Comparison of ENCODE assay signal across 23 cellular contexts in the genomic region with DNA sequence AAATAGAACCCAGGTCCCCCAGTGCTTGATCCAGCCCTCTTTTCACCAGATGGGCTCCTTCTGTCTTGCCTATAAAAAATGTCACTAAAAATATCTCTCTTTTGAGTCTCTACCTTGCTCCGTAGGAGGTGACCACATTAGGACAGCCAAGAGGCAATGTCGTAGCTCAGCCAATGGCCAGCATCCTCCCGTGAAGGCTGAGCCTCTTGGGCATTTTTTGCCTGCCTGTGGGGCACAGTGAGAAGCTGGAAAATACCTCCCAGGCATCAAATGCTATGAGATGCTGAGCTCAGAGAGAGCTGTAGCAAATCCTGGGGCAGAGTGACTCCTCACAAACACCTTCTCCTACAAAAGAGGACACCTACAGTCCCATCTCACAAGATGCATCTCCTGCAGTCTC.
DNase-seq lines count a peak whose midpoint lies in the region; ATAC-seq and TF ChIP-seq lines count a peak whose summit lies in the region.
"Had no signal": no experiment of that assay in that cellular context is flagged by ENCODE, and none has a peak within 500 bp of the region (broad histone marks: within the 10 kb centered on the region; RNA-seq: fewer than 3 reads in every experiment).

No MANE protein-coding gene starts in this region.

- DNase-seq in cerebellar cortex (ENCODE audit: low spot score): peak; percentile 37
- DNase-seq in occipital lobe (lab: John Stamatoyannopoulos, UW): peak; percentile 15
- peak; percentile 38 for DNase-seq in superior temporal gyrus (ENCODE audit: extremely low spot score)
- no peak for DNase-seq in GOT3 (lab: John Stamatoyannopoulos, UW)
- DNase-seq in SHP77 (lab: John Stamatoyannopoulos, UW): no peak
- DNase-seq: 8988T; ACHN; BE2C; CD4-positive, alpha-beta memory T cell; CD4-positive, CD25-positive, alpha-beta regulatory T cell; CD8-positive, alpha-beta memory T cell; COR-L47; DMS 273 treated with DMSO at 0.1 percent for 48 hours; DMS153; DMS53; DMS79; DND-41; EL; GF-D8 had no signal

- H3K9me3 ChIP-seq in HEK293 (ENCODE audit: control insufficient read depth, insufficient read depth, low read depth, low read length): no peaks in the 10 kb centered on the region
- H3K9me3 ChIP-seq: BE2C, BLaER1 had no signal

- CTCF ChIA-PET in HEK293 (lab: Yijun Ruan, JAX): interaction anchor here (0.6 kb wide), 1 partner anchor 595 kb away, joined by 3 read pairs; no protein-coding TSS in a partner anchor

- no peak overlapping the region for H3K4me3 ChIP-seq in HEK293 (ENCODE audit: low read depth, low read length)
- H3K4me3 ChIP-seq: BLaER1 had no signal

- ATAC-seq in HG02870 (IDR thresholded peaks at IDR 0.05; ENCODE audit: unreplicated experiment): no peak
- no peak for ATAC-seq in GM21786 (IDR thresholded peaks at IDR 0.05; ENCODE audit: unreplicated experiment)

- H3K27ac ChIP-seq in HEK293 (ENCODE audit: extremely low read depth, low read depth, low read length): no peak overlapping the region
- H3K27ac ChIP-seq: BLaER1 had no signal

- no peaks in the 10 kb centered on the region for H3K36me3 ChIP-seq in HEK293 (ENCODE audit: control insufficient read depth in 2 of 2, insufficient read depth in 1 of 2, low read length in 2 of 2)
- H3K36me3 ChIP-seq: BLaER1 had no signal

- no peak for TF ChIP-seq CTCF in HEK293 (tag by site-specific recombination; IDR thresholded peaks at IDR 0.05)

- H3K4me1 ChIP-seq in HEK293 (ENCODE audit: control insufficient read depth, insufficient read depth, low read length): no peaks in the 10 kb centered on the region

- POLR2A ChIA-PET in HEK293 (lab: Yijun Ruan, JAX): no interaction called here

TF ChIP-seq in HEK293, 187 proteins besides CTCF, POLR2A, EP300 and RAD21:
- TF ChIP-seq, protein P1, sequence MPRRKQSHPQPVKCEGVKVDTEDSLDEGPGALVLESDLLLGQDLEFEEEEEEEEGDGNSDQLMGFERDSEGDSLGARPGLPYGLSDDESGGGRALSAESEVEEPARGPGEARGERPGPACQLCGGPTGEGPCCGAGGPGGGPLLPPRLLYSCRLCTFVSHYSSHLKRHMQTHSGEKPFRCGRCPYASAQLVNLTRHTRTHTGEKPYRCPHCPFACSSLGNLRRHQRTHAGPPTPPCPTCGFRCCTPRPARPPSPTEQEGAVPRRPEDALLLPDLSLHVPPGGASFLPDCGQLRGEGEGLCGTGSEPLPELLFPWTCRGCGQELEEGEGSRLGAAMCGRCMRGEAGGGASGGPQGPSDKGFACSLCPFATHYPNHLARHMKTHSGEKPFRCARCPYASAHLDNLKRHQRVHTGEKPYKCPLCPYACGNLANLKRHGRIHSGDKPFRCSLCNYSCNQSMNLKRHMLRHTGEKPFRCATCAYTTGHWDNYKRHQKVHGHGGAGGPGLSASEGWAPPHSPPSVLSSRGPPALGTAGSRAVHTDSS (tag by site-specific recombination; IDR thresholded peaks at IDR 0.05): no peak
- peak; percentile 46 for TF ChIP-seq GLIS1 (tag by site-specific recombination; IDR thresholded peaks at IDR 0.05)
- TF ChIP-seq ZNF274 (IDR thresholded peaks at IDR 0.05; ENCODE audit: low read length): no peak
- TF ChIP-seq ZNF274 (tag by site-specific recombination; IDR thresholded peaks at IDR 0.05; ENCODE audit: borderline replicate concordance): peak; percentile 78
- no peak for TF ChIP-seq ZNF529 (tag by site-specific recombination; IDR thresholded peaks at IDR 0.05; ENCODE audit: insufficient replicate concordance)

Comparison
In these comparisons a context has a peak if more than half of its experiments do, and no peak if none do; other contexts are left out.
1. DNase-seq: peak in cerebellar cortex (single experiment), occipital lobe (single experiment) and superior temporal gyrus (single experiment); none in GOT3 (single experiment) and SHP77 (0 of 2).